1 cellular context compared by ENCODE assay signal in genomic region chr9:109031241-109031640, GRCh38.
TF ChIP-seq lines count a peak whose summit lies in the region.

No MANE protein-coding gene starts in this region.

TF ChIP-seq in IMR-90, 13 proteins besides CTCF, POLR2A, EP300 and RAD21:
- TF ChIP-seq CEBPB (IDR thresholded peaks at IDR 0.05; ENCODE audit: low read depth, low read length) = peak; percentile 90
- TF ChIP-seq SMC3 (IDR thresholded peaks at IDR 0.05; ENCODE audit: low read depth, low read length) = no peak
